ENCODE assay signal across 9 cellular contexts in the genomic region with DNA sequence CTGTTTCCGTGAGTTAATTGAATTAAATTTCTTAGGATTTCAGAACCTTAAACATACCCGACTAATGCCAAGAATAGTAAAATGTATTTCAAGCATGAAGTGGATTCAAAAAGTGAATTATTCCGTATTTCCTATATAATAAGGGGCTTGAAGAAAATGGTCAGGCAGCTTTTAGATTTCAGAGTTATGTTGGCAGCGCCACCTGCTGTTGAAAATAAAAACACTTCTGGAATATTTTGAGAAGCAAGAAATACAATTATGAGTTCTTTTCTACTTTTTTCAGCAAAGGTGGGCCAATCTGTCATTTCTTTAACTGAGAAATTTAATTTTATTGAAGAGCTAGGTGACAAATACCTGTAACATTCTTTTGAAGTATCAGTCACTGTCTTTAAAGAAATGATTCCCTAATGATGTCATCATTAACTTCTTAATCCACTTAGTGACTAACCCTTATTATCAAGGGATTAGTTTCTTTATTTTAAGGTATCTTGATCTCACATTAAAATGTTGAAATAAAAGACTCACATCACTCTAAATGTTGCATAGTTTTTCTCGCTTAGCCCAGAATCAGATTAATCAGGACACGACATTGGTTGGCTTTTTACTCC. TPM values are rescaled to one million over a fixed set of nuclear protein-coding genes. Genes with fewer than 3 reads are reported as not detected.
DNase-seq lines count a peak whose midpoint lies in the region; ATAC-seq and TF ChIP-seq lines count a peak whose summit lies in the region.
"Had no signal": no experiment of that assay in that cellular context is flagged by ENCODE, and none has a peak within 500 bp of the region (broad histone marks: within the 10 kb centered on the region; RNA-seq: fewer than 3 reads in every experiment).

No MANE protein-coding gene starts in this region.

- no peaks in the 10 kb centered on the region for H3K36me3 ChIP-seq in CD8-positive, alpha-beta T cell (ENCODE audit: insufficient read depth, low read length)
- no peaks in the 10 kb centered on the region for H3K36me3 ChIP-seq in PC-3 (ENCODE audit: low read depth, low read length)
- H3K36me3 ChIP-seq in osteoblast (ENCODE audit: insufficient read depth, low read length), result no peaks in the 10 kb centered on the region

- TF ChIP-seq CTCF in CD8-positive, alpha-beta T cell (IDR thresholded peaks at IDR 0.05), result peak; percentile 76
- peak; percentile 85 for TF ChIP-seq CTCF in PC-3 (conservative IDR thresholded peaks at IDR 0.05; ENCODE audit: low read depth, low read length)
- peak; percentile 93 for TF ChIP-seq CTCF in endothelial cell (IDR thresholded peaks at IDR 0.05; ENCODE audit: unreplicated experiment)
- TF ChIP-seq CTCF in osteoblast (IDR thresholded peaks at IDR 0.05; ENCODE audit: extremely low read depth, low read depth, low read length), result peak; percentile 63

- no peak overlapping the region for H3K4me3 ChIP-seq in CD8-positive, alpha-beta T cell (ENCODE audit: low read depth, low read length)
- H3K4me3 ChIP-seq in PC-3 (ENCODE audit: low read length) (peak overlapping the region; percentile 49; the same call in 1 of the 2 replicates), osteoblast (ENCODE audit: insufficient read depth, low read length) (no peak overlapping the region)

- H3K27me3 Mint-ChIP-seq in CD8-positive, alpha-beta T cell (ENCODE audit: low read depth), result no peaks in the 10 kb centered on the region
- H3K27me3 Mint-ChIP-seq in endothelial cell (ENCODE audit: unreplicated experiment), result peaks cover 4% of the 10 kb centered on the region

- H4K20me1 ChIP-seq in PC-3 (ENCODE audit: low read length) (no peaks in the 10 kb centered on the region), osteoblast (ENCODE audit: insufficient read depth, low read length) (no peaks in the 10 kb centered on the region)

- peak overlapping the region; percentile 81 for H3K4me2 ChIP-seq in PC-3 (ENCODE audit: low read length)
- no peak overlapping the region for H3K4me2 ChIP-seq in osteoblast (ENCODE audit: insufficient read depth, low read length)

- H3K4me3 Mint-ChIP-seq in CD8-positive, alpha-beta T cell, result no peak overlapping the region
- H3K4me3 Mint-ChIP-seq in endothelial cell (ENCODE audit: unreplicated experiment), result no peak overlapping the region

- H3K4me1 Mint-ChIP-seq in CD8-positive, alpha-beta T cell (ENCODE audit: low read depth), result peaks cover 3% of the 10 kb centered on the region
- H3K4me1 Mint-ChIP-seq in endothelial cell (ENCODE audit: unreplicated experiment), result peaks cover 16% of the 10 kb centered on the region

- intact Hi-C loops in CD8-positive, alpha-beta T cell (cut with DNase I, micrococcal nuclease), result loop anchor here (1.0 to 10.0 kb wide), 6 partner anchors 26 to 841 kb away; no protein-coding TSS in a partner anchor
- intact Hi-C loops in PC-3 (cut with micrococcal nuclease), result loop anchor here (1.0 to 5.0 kb wide), 6 partner anchors 27 to 271 kb away; a partner anchor contains a TSS

- no peak overlapping the region for H3K27ac Mint-ChIP-seq in CD8-positive, alpha-beta T cell
- H3K27ac Mint-ChIP-seq in endothelial cell (ENCODE audit: unreplicated experiment), result no peak overlapping the region

- peaks cover 6% of the 10 kb centered on the region for H3F3A ChIP-seq in PC-3 (ENCODE audit: low read length, unreplicated experiment)

- H3K27me3 ChIP-seq in CD8-positive, alpha-beta T cell (ENCODE audit: insufficient read depth, low read length), result no peaks in the 10 kb centered on the region
- H3K27me3 ChIP-seq in PC-3 (ENCODE audit: low read length), result no peaks in the 10 kb centered on the region
- no peaks in the 10 kb centered on the region for H3K27me3 ChIP-seq in osteoblast (ENCODE audit: insufficient read depth, low read length)

- peak in 1 of 7 experiments; percentile 19 for DNase-seq in CD8-positive, alpha-beta T cell
- DNase-seq in HCEC 1CT (peak; percentile 42), PC-3 (peak; percentile 70), endothelial cell (ENCODE audit: low spot score) (peak; percentile 30), osteoblast (ENCODE audit: insufficient read length, low spot score, missing footprints) (no peak), epidermal melanocyte (ENCODE audit: insufficient read length, low spot score) (no peak)

- POLR2A ChIA-PET in CD8-positive, alpha-beta T cell (lab: Charles Lee), result no interaction called here
- POLR2A ChIA-PET in PC-3 (lab: Charles Lee; ENCODE audit: unreplicated experiment), result interaction anchor here (0.6 to 1.0 kb wide), 2 partner anchors 117 to 380 kb away, joined by 3 to 5 read pairs; no protein-coding TSS in a partner anchor

- H3K36me3 Mint-ChIP-seq in CD8-positive, alpha-beta T cell, result no peaks in the 10 kb centered on the region
- no peaks in the 10 kb centered on the region for H3K36me3 Mint-ChIP-seq in endothelial cell (ENCODE audit: low read depth, unreplicated experiment)

- no peak overlapping the region for H3K27ac ChIP-seq in CD8-positive, alpha-beta T cell (ENCODE audit: low read depth, low read length)
- H3K27ac ChIP-seq in PC-3 (ENCODE audit: low read length) (peak overlapping the region; percentile 92), osteoblast (ENCODE audit: low read depth, low read length) (no peak overlapping the region)

- ATAC-seq in CD8-positive, alpha-beta T cell, result no peak
- ATAC-seq in PC-3 (no peak), HG03521 (IDR thresholded peaks at IDR 0.05; ENCODE audit: unreplicated experiment) (no peak), HG03095 (IDR thresholded peaks at IDR 0.05; ENCODE audit: unreplicated experiment) (no peak)

- H3K9me3 ChIP-seq in CD8-positive, alpha-beta T cell (ENCODE audit: low read length), result no peaks in the 10 kb centered on the region
- H3K9me3 ChIP-seq in PC-3 (ENCODE audit: low read length) (no peaks in the 10 kb centered on the region), osteoblast (ENCODE audit: low read depth, low read length) (no peaks in the 10 kb centered on the region)

- peak overlapping the region; percentile 63 for H3K9ac ChIP-seq in PC-3 (ENCODE audit: low read length)

- no peaks in the 10 kb centered on the region for H3K9me2 ChIP-seq in PC-3 (replicated peaks; ENCODE audit: low read length)

- no peaks in the 10 kb centered on the region for H3K9me3 Mint-ChIP-seq in CD8-positive, alpha-beta T cell
- H3K9me3 Mint-ChIP-seq in endothelial cell (ENCODE audit: unreplicated experiment), result no peaks in the 10 kb centered on the region

- BruUV-seq in PC-3 (replicated peaks; lab: Mats Ljungman, UMichigan), result no TSS peak

- H3K79me2 ChIP-seq in PC-3 (ENCODE audit: low read length) (no peaks in the 10 kb centered on the region), osteoblast (ENCODE audit: insufficient read depth, low read length) (no peaks in the 10 kb centered on the region)

- H2AFZ ChIP-seq in PC-3 (ENCODE audit: low read length) (0 out of 2 replicates have a peak overlapping the region, but pooled peaks have one; percentile 35), osteoblast (ENCODE audit: low read length) (no peak overlapping the region)

- no peaks in the 10 kb centered on the region for H3K4me1 ChIP-seq in CD8-positive, alpha-beta T cell (ENCODE audit: insufficient read depth, low read length)
- H3K4me1 ChIP-seq in PC-3 (ENCODE audit: insufficient read depth, low read length) (peaks cover 74% of the 10 kb centered on the region), osteoblast (ENCODE audit: insufficient read depth, low read length) (peaks cover 30% of the 10 kb centered on the region)

- CTCF ChIA-PET in CD8-positive, alpha-beta T cell (lab: Charles Lee), result interaction anchor here (0.8 to 1.9 kb wide), 7 partner anchors 11 to 777 kb away, joined by 3 to 16 read pairs (median 4); no protein-coding TSS in a partner anchor
- CTCF ChIA-PET in PC-3 (lab: Charles Lee), result interaction anchor here (0.7 to 1.6 kb wide), 3 partner anchors 27 to 117 kb away, joined by 4 to 19 read pairs (median 6); no protein-coding TSS in a partner anchor

RNA-seq across cellular contexts. Expression of a gene that starts 36.6 kb away (rescaled TPM):
- total RNA-seq in CD8-positive, alpha-beta T cell, result not detected
- not detected in 2 replicates for total RNA-seq in PC-3 (2014; rRNA removed)
- total RNA-seq in endothelial cell (ENCODE audit: unreplicated experiment), result not detected
- total RNA-seq in osteoblast, result not detected in 2 replicates
- total RNA-seq: mononuclear cell had no signal

Comparison
In these comparisons a context has a peak if more than half of its experiments do, and no peak if none do; other contexts are left out.
1. DNase-seq: peak in HCEC 1CT (single experiment), PC-3 (single experiment) and endothelial cell (single experiment); none in osteoblast (single experiment) and epidermal melanocyte (single experiment).
2. Peak in every context shown above with its lines, with median percentiles within 50 percentile points of each other: CTCF ChIP-seq.